15 cellular contexts compared by ENCODE assay signal in the genomic region with DNA sequence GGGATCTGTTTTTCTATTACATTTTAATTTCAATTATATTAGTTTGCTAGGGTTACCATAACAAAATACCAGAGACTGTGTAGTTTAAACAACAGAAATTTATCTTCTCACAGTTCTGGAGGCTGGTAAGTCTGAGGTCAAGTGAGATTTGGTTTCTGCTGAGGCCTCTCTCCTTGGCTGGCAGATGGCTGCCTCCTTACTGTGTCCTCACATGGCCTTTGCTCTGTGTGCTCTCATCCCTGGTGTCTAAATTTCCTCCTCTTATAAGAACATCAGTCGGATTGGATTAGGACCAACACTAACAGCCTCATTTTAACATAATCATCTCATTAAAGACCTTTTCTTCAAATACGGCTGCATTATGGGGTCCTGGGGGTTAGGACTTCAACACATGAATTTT.
"Had no signal": no experiment of that assay in that cellular context is flagged by ENCODE, and none has a peak within 500 bp of the region (broad histone marks: within the 10 kb centered on the region; RNA-seq: fewer than 3 reads in every experiment).

No MANE protein-coding gene starts in this region.

- ATAC-seq: activated CD8-positive, alpha-beta memory T cell treated with anti-CD3 and anti-CD28 coated beads, Interleukin-2, amount 10 ng/mL, durations not matched to agents 7 days and 5 days; activated T-cell treated with anti-CD3 and anti-CD28 coated beads, Interleukin-2, amount 50 U/mL, for 4 hours; effector memory CD8-positive, alpha-beta T cell; foreskin keratinocyte; natural killer cell treated with Interleukin-12 subunit alpha and Interleukin-12 subunit beta and Interleukin-15 and Interleukin-18, amount 100 ng/mL, for 72 hours; stimulated activated effector memory CD8-positive, alpha-beta T cell treated with anti-CD3 and anti-CD28 coated beads, Interleukin-12 subunit alpha, Interleukin-12 subunit beta, amount 100 ng/mL, for 72 hours had no signal

- DNase-seq: activated CD4-positive, alpha-beta T cell treated with anti-CD3 and anti-CD28 coated beads for 1 hour; activated CD4-positive, alpha-beta T cell treated with anti-CD3 and anti-CD28 coated beads, Interleukin-2, amount 50 U/mL, for 48 hours; activated CD8-positive, alpha-beta memory T cell treated with anti-CD3 and anti-CD28 coated beads, Interleukin-2, amount 10 ng/mL, durations not matched to agents 7 days and 5 days; activated effector memory CD4-positive, alpha-beta T cell treated with Interleukin-2 at 50 U/mL for 16 hours; activated naive CD4-positive, alpha-beta T cell treated with anti-CD3 and anti-CD28 coated beads, Interleukin-2, amount 50 U/mL, for 16 hours; activated T-cell treated with anti-CD3 and anti-CD28 coated beads, Interleukin-2, amount 50 U/mL, for 4 hours; dermis blood vessel endothelial cell; effector memory CD8-positive, alpha-beta T cell; foreskin keratinocyte; glutamatergic neuron; kidney glomerular epithelial cell; posterior cingulate gyrus; retina had no signal
